In genomic region chr9:124054671-124055212, GRCh38 we compare ENCODE assay signal across 8 cellular contexts. TPM values are rescaled to one million over a fixed set of nuclear protein-coding genes. Genes with fewer than 3 reads are reported as not detected.
DNase-seq lines count a peak whose midpoint lies in the region; ATAC-seq, FAIRE-seq and TF ChIP-seq lines count a peak whose summit lies in the region.

No MANE protein-coding gene starts in this region.

- DNase-seq in AG10803 (ENCODE audit: low read depth): peak; percentile 69
- no peak for DNase-seq in Panc1 (ENCODE audit: low read depth, low spot score)
- DNase-seq in keratinocyte (ENCODE audit: low read depth, low spot score): no peak
- no peak for DNase-seq in NCI-H187 (lab: John Stamatoyannopoulos, UW)
- DNase-seq in activated effector memory CD4-positive, alpha-beta T cell treated with anti-CD3 and anti-CD28 coated beads, Interleukin-2, amount 50 U/mL, for 16 hours: no peak
- DNase-seq in NCI-H774 (lab: John Stamatoyannopoulos, UW): no peak

- CTCF ChIA-PET in Panc1 (lab: Charles Lee): no interaction called here

- peak; percentile 98 for ATAC-seq in GM18520 (IDR thresholded peaks at IDR 0.05; ENCODE audit: unreplicated experiment)
- peak; percentile 82 for ATAC-seq in HG02943 (IDR thresholded peaks at IDR 0.05; ENCODE audit: low read depth, unreplicated experiment)
- ATAC-seq in Panc1: peak; percentile 92

- H3K4me3 ChIP-seq in AG10803 (ENCODE audit: low read length) (no peak overlapping the region), Panc1 (ENCODE audit: low read depth in 2 of 2, low read length in 2 of 2) (no peak overlapping the region), keratinocyte (ENCODE audit: control insufficient read depth in 2 of 3, extremely low read depth in 1 of 3, insufficient read depth in 2 of 3, low read depth in 1 of 3, low read length in 3 of 3) (no peak overlapping the region)

- no peak overlapping the region for H2AFZ ChIP-seq in keratinocyte (ENCODE audit: control insufficient read depth, low read length)

- H3K27ac ChIP-seq in Panc1 (ENCODE audit: low read length) (no peak overlapping the region), keratinocyte (ENCODE audit: control insufficient read depth, insufficient read depth, low read length) (no peak overlapping the region)

- H3K79me2 ChIP-seq in keratinocyte (ENCODE audit: control insufficient read depth, insufficient read depth, low read length): no peaks in the 10 kb centered on the region

- H3K4me2 ChIP-seq in keratinocyte (ENCODE audit: control insufficient read depth, extremely low read depth, insufficient read depth, low read depth, low read length): peak overlapping the region; percentile 12

- peak; percentile 9 for FAIRE-seq in keratinocyte (lab: Jason Lieb, UNC)

- TF ChIP-seq CTCF in AG10803 (conservative IDR thresholded peaks at IDR 0.05; ENCODE audit: low read length): peak; percentile 39
- no peak for TF ChIP-seq CTCF in Panc1 (IDR thresholded peaks at IDR 0.05)
- peak in 1 of 3 experiments; percentile 16 for TF ChIP-seq CTCF in keratinocyte (optimal IDR thresholded peaks at IDR 0.05 in 1 of 3, IDR thresholded peaks at IDR 0.05 in 1 of 3, conservative IDR thresholded peaks at IDR 0.05 in 1 of 3; ENCODE audit: extremely low read depth in 1 of 3, insufficient read depth in 2 of 3, low read length in 3 of 3)

- dilution Hi-C loops in keratinocyte (cut with MboI; ENCODE audit: extremely low pct_ligation_motif_present, low sequenced_read_pairs): no loop called here

- intact Hi-C loops in Panc1 (cut with micrococcal nuclease; ENCODE audit: unreplicated experiment): no loop called here

- POLR2A ChIA-PET in Panc1 (lab: Charles Lee): no interaction called here

- no peaks in the 10 kb centered on the region for H3K36me3 ChIP-seq in Panc1 (ENCODE audit: control insufficient read depth, insufficient read depth, low read length)
- H3K36me3 ChIP-seq in keratinocyte (ENCODE audit: control insufficient read depth in 2 of 2, extremely low read depth in 1 of 2, insufficient read depth in 2 of 2, low read length in 2 of 2): no peaks in the 10 kb centered on the region

- H3K9ac ChIP-seq in keratinocyte (ENCODE audit: control insufficient read depth, extremely low read depth, insufficient read depth, low read length): no peak overlapping the region

- no peaks in the 10 kb centered on the region for H3K27me3 ChIP-seq in Panc1 (ENCODE audit: control insufficient read depth, insufficient read depth, low read length)
- peaks cover 6% of the 10 kb centered on the region for H3K27me3 ChIP-seq in keratinocyte (ENCODE audit: control insufficient read depth, extremely low read depth, insufficient read depth, low read length)

- H3K9me3 ChIP-seq in Panc1 (ENCODE audit: control insufficient read depth, insufficient read depth, low read depth, low read length) (no peaks in the 10 kb centered on the region), keratinocyte (ENCODE audit: control insufficient read depth, low read depth, low read length) (no peaks in the 10 kb centered on the region)

- no peaks in the 10 kb centered on the region for H3K9me1 ChIP-seq in keratinocyte (ENCODE audit: control insufficient read depth, extremely low read depth, insufficient read depth, low read length)

- BruUV-seq in Panc1 (replicated peaks; lab: Mats Ljungman, UMichigan): no TSS peak

- H3K4me1 ChIP-seq in Panc1 (ENCODE audit: control insufficient read depth, insufficient read depth, low read length) (0 out of 2 replicates have a peak, but pooled peaks cover 2% of the 10 kb centered on the region), keratinocyte (ENCODE audit: control insufficient read depth, extremely low read depth, insufficient read depth, low read length) (peaks cover 3% of the 10 kb centered on the region)

- no peaks in the 10 kb centered on the region for H4K20me1 ChIP-seq in keratinocyte (ENCODE audit: control insufficient read depth, extremely low read depth, insufficient read depth, low read length)

- in situ Hi-C loops in Panc1 (cut with HindIII; ENCODE audit: low pct_unique_long_range_greater_than_20kb, low sequenced_read_pairs): no loop called here

RNA-seq across cellular contexts. Expression of gene LHX2, which starts 43.2 kb away (rescaled TPM):
- total RNA-seq in Panc1 (2021; ENCODE audit: unreplicated experiment): 0.36 TPM
- polyA plus RNA-seq in Panc1 (2012; ENCODE audit: insufficient read length): not detected
- 0.07 TPM in 1 of 3 replicates, not detected in the others for polyA plus RNA-seq in keratinocyte
- not detected for polyA plus RNA-seq in keratinocyte (2011; ENCODE audit: low read depth)
- polyA plus RNA-seq in keratinocyte (2011; cell fraction: cytosol; rRNA removed): not detected in 2 replicates
- 0.11 TPM in 1 of 2 replicates, not detected in the other for polyA plus RNA-seq in keratinocyte (2011; cell fraction: nucleus; rRNA removed)
- 0.24 TPM in 1 of 2 replicates, not detected in the other for polyA plus RNA-seq in keratinocyte (2012; ENCODE audit: low replicate concordance)
- polyA minus RNA-seq in keratinocyte: 0.26 TPM in 1 of 3 replicates, not detected in the others
- polyA minus RNA-seq in keratinocyte (2011; cell fraction: cytosol; rRNA and poly(A)+ RNA removed): not detected
- polyA minus RNA-seq in keratinocyte (2011; cell fraction: nucleus; rRNA and poly(A)+ RNA removed): not detected in 2 replicates
